12 cellular contexts compared by ENCODE assay signal in genomic region chr17:63954402-63955063, GRCh38. TPM values are rescaled to one million over a fixed set of nuclear protein-coding genes. Genes with fewer than 3 reads are reported as not detected.
A peak's percentile ranks its signal among the peaks of the same experiment; 100 is the strongest.
DNase-seq lines count a peak whose midpoint lies in the region; ATAC-seq and TF ChIP-seq lines count a peak whose summit lies in the region.
"Had no signal": no experiment of that assay in that cellular context is flagged by ENCODE, and none has a peak within 500 bp of the region (broad histone marks: within the 10 kb centered on the region; RNA-seq: fewer than 3 reads in every experiment).

No MANE protein-coding gene starts in this region.

- POLR2A ChIA-PET in activated B cell treated with CpG ODN at 0.5 μM for 24 hours (lab: Charles Lee) = interaction anchor here (0.9 to 5.1 kb wide), 13 partner anchors 9 to 191 kb away, joined by 3 to 27 read pairs (median 7); partner anchors contain the start of genes CD79B, ERN1, GH1 and ICAM2

- H3K27ac Mint-ChIP-seq in activated B cell treated with CpG ODN at 0.5 μM for 24 hours = peak overlapping the region; percentile 94
- H3K27ac Mint-ChIP-seq in natural killer cell = peak overlapping the region; percentile 43 to 93

- H3K36me3 Mint-ChIP-seq in activated B cell treated with CpG ODN at 0.5 μM for 24 hours (ENCODE audit: low read depth) = no peaks in the 10 kb centered on the region
- no peaks in the 10 kb centered on the region for H3K36me3 Mint-ChIP-seq in natural killer cell

- DNase-seq in NCI-H1105 treated with DMSO at 0.1 percent for 48 hours (lab: John Stamatoyannopoulos, UW) = peak; percentile 17
- DNase-seq in NCI-H1105 (lab: John Stamatoyannopoulos, UW) = no peak
- DNase-seq in activated B cell treated with CpG ODN at 0.5 μM for 24 hours = peak; percentile 50
- peak; percentile 48 for DNase-seq in natural killer cell
- DNase-seq in COLO829 (ENCODE audit: low spot score) = no peak
- DNase-seq in DMS114 treated with DMSO at 0.1 percent for 48 hours (lab: John Stamatoyannopoulos, UW; ENCODE audit: unreplicated experiment) = no peak
- DNase-seq: activated CD8-positive, alpha-beta memory T cell treated with anti-CD3 and anti-CD28 coated beads, Interleukin-2, amount 50 U/mL, for 48 hours; substantia nigra had no signal

- H3K4me1 Mint-ChIP-seq in activated B cell treated with CpG ODN at 0.5 μM for 24 hours (peaks cover 37% of the 10 kb centered on the region), natural killer cell (peaks cover 14 to 22% of the 10 kb centered on the region in 2 donors)

- CTCF ChIA-PET in activated B cell treated with CpG ODN at 0.5 μM for 24 hours (lab: Charles Lee) = interaction anchor here (1.7 to 9.4 kb wide), 7 partner anchors 9 to 179 kb away, joined by 4 to 162 read pairs (median 9); partner anchors contain the start of genes CSHL1 and GH1

- no peaks in the 10 kb centered on the region for H3K27me3 Mint-ChIP-seq in activated B cell treated with CpG ODN at 0.5 μM for 24 hours
- H3K27me3 Mint-ChIP-seq in natural killer cell (ENCODE audit: low read depth in 2 of 2) = no peaks in the 10 kb centered on the region

- TF ChIP-seq CTCF in activated B cell treated with CpG ODN at 0.5 μM for 24 hours (IDR thresholded peaks at IDR 0.05) (no peak), natural killer cell (IDR thresholded peaks at IDR 0.05) (no peak)

- peak overlapping the region; percentile 77 for H3K4me3 Mint-ChIP-seq in activated B cell treated with CpG ODN at 0.5 μM for 24 hours
- H3K4me3 Mint-ChIP-seq in natural killer cell = peak overlapping the region; percentile 53

- ATAC-seq in HG02759 (IDR thresholded peaks at IDR 0.05; ENCODE audit: unreplicated experiment) = peak; percentile 64
- ATAC-seq in activated B cell treated with CpG ODN at 0.5 μM for 24 hours (ENCODE audit: low read depth) = peak; percentile 86
- peak; percentile 64 to 89 (median 85) for ATAC-seq in natural killer cell
- ATAC-seq in HG02610 (IDR thresholded peaks at IDR 0.05; ENCODE audit: unreplicated experiment) = no peak

- H3K9me3 Mint-ChIP-seq in activated B cell treated with CpG ODN at 0.5 μM for 24 hours (no peaks in the 10 kb centered on the region), natural killer cell (no peaks in the 10 kb centered on the region)

- intact Hi-C loops in activated B cell treated with CpG ODN at 0.5 μM for 24 hours (cut with micrococcal nuclease) = loop anchor here (1.0 to 2.0 kb wide), 2 partner anchors 18 to 36 kb away; partner anchors contain the start of gene SCN4A
- intact Hi-C loops in natural killer cell (cut with micrococcal nuclease) = no loop called here

RNA-seq across cellular contexts. Expression of gene SCN4A, which starts 18.2 kb away (rescaled TPM):
- total RNA-seq in activated B cell treated with CpG ODN at 0.5 μM for 24 hours (0.49 and 0.78 TPM in 2 replicates), natural killer cell (under 1 TPM; 0.10 to 0.14 (median 0.14) TPM)

RNA-seq across cellular contexts. Expression of gene CD79B, which starts 22.4 kb away (rescaled TPM):
- total RNA-seq in activated B cell treated with CpG ODN at 0.5 μM for 24 hours (706 and 757 TPM in 2 replicates), natural killer cell (10 to 100 TPM; 26.9 to 28.9 (median 27.2) TPM)
- total RNA-seq: NCI-H460 had no signal

RNA-seq across cellular contexts. Expression of gene GH1, which starts 35.9 kb away (rescaled TPM):
- total RNA-seq in activated B cell treated with CpG ODN at 0.5 μM for 24 hours = 0.27 TPM in 1 of 2 replicates, not detected in the other
- total RNA-seq in natural killer cell = not detected
- total RNA-seq: fibroblast of lung, NCI-H460 had no signal

RNA-seq across cellular contexts. Expression of gene CSHL1, which starts 43.5 kb away (rescaled TPM):
- not detected in 2 replicates for total RNA-seq in activated B cell treated with CpG ODN at 0.5 μM for 24 hours
- total RNA-seq in natural killer cell = not detected
- total RNA-seq: fibroblast of lung, NCI-H460 had no signal

RNA-seq across cellular contexts. Expression of gene PRR29, which starts 43.6 kb away (rescaled TPM):
- not detected in 2 replicates for total RNA-seq in activated B cell treated with CpG ODN at 0.5 μM for 24 hours
- 1 to 10 TPM in 2 of 3 donors, under 1 TPM in 1; 0.92 to 1.6 (median 1.6) TPM for total RNA-seq in natural killer cell
- total RNA-seq: NCI-H460 had no signal

Comparison
In these comparisons a context has a peak if more than half of its experiments do, and no peak if none do; other contexts are left out.
1. DNase-seq: peak in NCI-H1105 treated with DMSO at 0.1 percent for 48 hours (single experiment), activated B cell treated with CpG ODN at 0.5 μM for 24 hours (single experiment) and natural killer cell (single experiment); none in NCI-H1105 (single experiment), COLO829 (single experiment) and DMS114 treated with DMSO at 0.1 percent for 48 hours (single experiment).
2. RNA of gene CD79B, which starts 22.4 kb away (total RNA-seq): 706 to 757 TPM in activated B cell treated with CpG ODN at 0.5 μM for 24 hours; 26.9 to 28.9 TPM in natural killer cell; every median in the first group is over 10 times any median in the second.